22 cellular contexts compared by ENCODE assay signal in genomic region chr5:6850033-6850432, GRCh38.
DNase-seq lines count a peak whose midpoint lies in the region; ATAC-seq and TF ChIP-seq lines count a peak whose summit lies in the region.
"Had no signal": no experiment of that assay in that cellular context is flagged by ENCODE, and none has a peak within 500 bp of the region (broad histone marks: within the 10 kb centered on the region; RNA-seq: fewer than 3 reads in every experiment).

No MANE protein-coding gene starts in this region.

- no peak for TF ChIP-seq POLR2A in NB4 (IDR thresholded peaks at IDR 0.05; ENCODE audit: extremely low read depth, insufficient read length)

- H4K5ac ChIP-seq in H9 (ENCODE audit: insufficient read length, low read depth, low read length), result no peak overlapping the region

- H2BK120ac ChIP-seq in H9 (ENCODE audit: low read depth, low read length, poor library complexity, severe bottlenecking), result no peak overlapping the region

- no peak overlapping the region for H3T11ph ChIP-seq in H9 (ENCODE audit: low read length)

- no peak overlapping the region for H3K14ac ChIP-seq in H9 (ENCODE audit: insufficient read depth, low read length)

- peaks cover 29% of the 10 kb centered on the region for H3K9me3 ChIP-seq in H9 (ENCODE audit: control insufficient read depth, low read depth, low read length)
- H3K9me3 ChIP-seq: SK-N-SH had no signal

- H3K4me1 ChIP-seq in H9 (ENCODE audit: insufficient read depth, low read length), result no peaks in the 10 kb centered on the region

- no peak overlapping the region for H2AFZ ChIP-seq in H9 (ENCODE audit: low read length)
- H2AFZ ChIP-seq: GM23248 had no signal

- no peak overlapping the region for H3K4me3 Mint-ChIP-seq in activated CD8-positive, alpha-beta T cell treated with anti-CD3 and anti-CD28 coated beads for 36 hours
- H3K4me3 Mint-ChIP-seq in activated CD8-positive, alpha-beta T cell treated with anti-CD3 and anti-CD28 coated beads, Interleukin-2, amount 10 ng/mL, durations not matched to agents 7 days and 5 days, result no peak overlapping the region
- H3K4me3 Mint-ChIP-seq in H9, result no peak overlapping the region
- no peak overlapping the region for H3K4me3 Mint-ChIP-seq in osteocyte (ENCODE audit: unreplicated experiment)
- H3K4me3 Mint-ChIP-seq: CD4-positive, alpha-beta memory T cell; HFFc6 had no signal

- H3K36me3 Mint-ChIP-seq in activated CD8-positive, alpha-beta T cell treated with anti-CD3 and anti-CD28 coated beads for 36 hours (ENCODE audit: low read depth), result no peaks in the 10 kb centered on the region
- no peaks in the 10 kb centered on the region for H3K36me3 Mint-ChIP-seq in activated CD8-positive, alpha-beta T cell treated with anti-CD3 and anti-CD28 coated beads, Interleukin-2, amount 10 ng/mL, durations not matched to agents 7 days and 5 days (ENCODE audit: low read depth)
- H3K36me3 Mint-ChIP-seq in H9 (ENCODE audit: insufficient read depth in 1 of 3, low read depth in 3 of 3) (peaks cover 9 to 33% (median 18%) of the 10 kb centered on the region in 3 experiments), osteocyte (ENCODE audit: unreplicated experiment) (no peaks in the 10 kb centered on the region)

- H3K4me1 Mint-ChIP-seq in activated CD8-positive, alpha-beta T cell treated with anti-CD3 and anti-CD28 coated beads for 36 hours (ENCODE audit: low read depth), result peaks cover 9% of the 10 kb centered on the region
- peaks cover 5% of the 10 kb centered on the region for H3K4me1 Mint-ChIP-seq in activated CD8-positive, alpha-beta T cell treated with anti-CD3 and anti-CD28 coated beads, Interleukin-2, amount 10 ng/mL, durations not matched to agents 7 days and 5 days (ENCODE audit: low read depth)
- H3K4me1 Mint-ChIP-seq in H9 (peaks cover 12 to 17% of the 10 kb centered on the region in 2 experiments), osteocyte (ENCODE audit: unreplicated experiment) (no peaks in the 10 kb centered on the region)

- H3K23ac ChIP-seq in H9 (ENCODE audit: insufficient read length, low read depth, low read length), result no peak overlapping the region

- H4K91ac ChIP-seq in H9 (ENCODE audit: insufficient read length, low read depth, low read length), result no peak overlapping the region

- H3K27ac Mint-ChIP-seq in activated CD8-positive, alpha-beta T cell treated with anti-CD3 and anti-CD28 coated beads for 36 hours, result no peak overlapping the region
- H3K27ac Mint-ChIP-seq in activated CD8-positive, alpha-beta T cell treated with anti-CD3 and anti-CD28 coated beads, Interleukin-2, amount 10 ng/mL, durations not matched to agents 7 days and 5 days, result no peak overlapping the region
- H3K27ac Mint-ChIP-seq in H9 (no peak overlapping the region), osteocyte (ENCODE audit: unreplicated experiment) (no peak overlapping the region)
- H3K27ac Mint-ChIP-seq: CD4-positive, alpha-beta memory T cell; HFFc6 had no signal

- no peak overlapping the region for H2BK20ac ChIP-seq in H9 (ENCODE audit: low read depth, low read length, poor library complexity, severe bottlenecking)

- no peak overlapping the region for H3K4ac ChIP-seq in H9 (ENCODE audit: low read depth, low read length)

- H2BK12ac ChIP-seq in H9 (ENCODE audit: insufficient read length, low read depth, low read length), result no peak overlapping the region

- no peak for TF ChIP-seq CTCF in activated CD8-positive, alpha-beta T cell treated with anti-CD3 and anti-CD28 coated beads for 36 hours (IDR thresholded peaks at IDR 0.05)
- TF ChIP-seq CTCF in H9 (conservative IDR thresholded peaks at IDR 0.05) (no peak), NB4 (IDR thresholded peaks at IDR 0.05; ENCODE audit: low read depth, low read length) (no peak), osteocyte (IDR thresholded peaks at IDR 0.05) (no peak)

- ATAC-seq in activated CD8-positive, alpha-beta T cell treated with anti-CD3 and anti-CD28 coated beads for 36 hours, result no peak
- no peak for ATAC-seq in activated CD8-positive, alpha-beta T cell treated with anti-CD3 and anti-CD28 coated beads, Interleukin-2, amount 10 ng/mL, durations not matched to agents 7 days and 5 days
- no peak for ATAC-seq in HG02798 (IDR thresholded peaks at IDR 0.05; ENCODE audit: poor library complexity, unreplicated experiment)

- H3K79me1 ChIP-seq in H9 (ENCODE audit: insufficient read depth, low read depth, low read length, poor library complexity, severe bottlenecking), result no peaks in the 10 kb centered on the region

- no peak overlapping the region for H4K8ac ChIP-seq in H9 (replicated peaks; ENCODE audit: insufficient read length, low read depth, low read length)

- H3K27me3 ChIP-seq in H9 (ENCODE audit: insufficient read depth, low read length), result no peaks in the 10 kb centered on the region

- CTCF ChIA-PET in activated CD8-positive, alpha-beta T cell treated with anti-CD3 and anti-CD28 coated beads for 36 hours (lab: Charles Lee), result no interaction called here
- CTCF ChIA-PET in activated CD8-positive, alpha-beta T cell treated with anti-CD3 and anti-CD28 coated beads, Interleukin-2, amount 10 ng/mL, durations not matched to agents 7 days and 5 days (lab: Charles Lee), result no interaction called here

- H3K27me3 Mint-ChIP-seq in activated CD8-positive, alpha-beta T cell treated with anti-CD3 and anti-CD28 coated beads for 36 hours, result no peaks in the 10 kb centered on the region
- H3K27me3 Mint-ChIP-seq in activated CD8-positive, alpha-beta T cell treated with anti-CD3 and anti-CD28 coated beads, Interleukin-2, amount 10 ng/mL, durations not matched to agents 7 days and 5 days (ENCODE audit: low read depth), result no peaks in the 10 kb centered on the region
- H3K27me3 Mint-ChIP-seq in H9 (ENCODE audit: low read depth) (peaks cover 8% of the 10 kb centered on the region), osteocyte (ENCODE audit: unreplicated experiment) (no peaks in the 10 kb centered on the region)

- POLR2A ChIA-PET in activated CD8-positive, alpha-beta T cell treated with anti-CD3 and anti-CD28 coated beads for 36 hours (lab: Charles Lee), result no interaction called here
- POLR2A ChIA-PET in activated CD8-positive, alpha-beta T cell treated with anti-CD3 and anti-CD28 coated beads, Interleukin-2, amount 10 ng/mL, durations not matched to agents 7 days and 5 days (lab: Charles Lee), result no interaction called here

- H3K23me2 ChIP-seq in H9 (ENCODE audit: insufficient read length, low read depth, low read length, poor library complexity, severe bottlenecking), result no peaks in the 10 kb centered on the region

- H4K20me1 ChIP-seq in H9 (ENCODE audit: control insufficient read depth, insufficient read depth, insufficient read length), result no peaks in the 10 kb centered on the region

- no CpG with 5 or more reads among the region's 6 CpGs for WGBS in H9 (ENCODE audit: extremely low coverage, insufficient read length, low lambda C conversion rate)

- H3K4me3 ChIP-seq in NB4 (ENCODE audit: low read depth, low read length), result no peak overlapping the region
- H3K4me3 ChIP-seq: GM23248 had no signal

- H3K56ac ChIP-seq in H9 (ENCODE audit: insufficient read length, low read depth, low read length), result no peak overlapping the region

- peak; percentile 31 for DNase-seq in activated CD8-positive, alpha-beta T cell treated with anti-CD3 and anti-CD28 coated beads for 36 hours
- DNase-seq in activated CD8-positive, alpha-beta T cell treated with anti-CD3 and anti-CD28 coated beads, Interleukin-2, amount 10 ng/mL, durations not matched to agents 7 days and 5 days, result no peak
- DNase-seq in H9 (peak; percentile 2), NB4 (ENCODE audit: low read depth) (peak; percentile 14), osteocyte (ENCODE audit: extremely low spot score, unreplicated experiment) (peak; percentile 68), GM03348 (ENCODE audit: low spot score) (no peak)
- DNase-seq: C1 segment of cervical spinal cord, COR-L47, H7, HFFc6, KBM-7, MV-4-11, NCI-H1105 treated with DMSO at 0.1 percent for 48 hours, NCI-H2029, NCI-H446, NCI-H524 treated with DMSO at 0.1 percent for 48 hours, NCI-H774, OCI-M1, SK-N-SH had no signal

- no peak overlapping the region for H3K27ac ChIP-seq in H9 (ENCODE audit: insufficient read length, low read depth, low read length)
- H3K27ac ChIP-seq: GM23248 had no signal

- no peak overlapping the region for H3K18ac ChIP-seq in H9 (ENCODE audit: insufficient read length, low read depth, low read length)

- no peak overlapping the region for H2BK15ac ChIP-seq in H9 (ENCODE audit: low read depth, low read length)

- H3K4me2 ChIP-seq in H9 (ENCODE audit: insufficient read depth, insufficient read length, low read length), result no peak overlapping the region
- H3K4me2 ChIP-seq: SK-N-SH had no signal

- intact Hi-C loops in activated CD8-positive, alpha-beta T cell treated with anti-CD3 and anti-CD28 coated beads for 36 hours (cut with micrococcal nuclease), result no loop called here

- no peaks in the 10 kb centered on the region for H3K79me2 ChIP-seq in H9 (ENCODE audit: insufficient read depth, low read length)

- no peak overlapping the region for H3K9ac ChIP-seq in H9 (ENCODE audit: extremely low read depth, insufficient read length, low read length)
- H3K9ac ChIP-seq: GM23248, SK-N-SH had no signal

- H2BK5ac ChIP-seq in H9 (ENCODE audit: insufficient read length, low read length), result no peak overlapping the region

- peaks cover 7% of the 10 kb centered on the region for H3K9me3 Mint-ChIP-seq in activated CD8-positive, alpha-beta T cell treated with anti-CD3 and anti-CD28 coated beads for 36 hours
- peaks cover 8% of the 10 kb centered on the region for H3K9me3 Mint-ChIP-seq in activated CD8-positive, alpha-beta T cell treated with anti-CD3 and anti-CD28 coated beads, Interleukin-2, amount 10 ng/mL, durations not matched to agents 7 days and 5 days (ENCODE audit: insufficient read depth)
- H3K9me3 Mint-ChIP-seq in H9, result peaks cover 30 to 35% of the 10 kb centered on the region in 2 experiments
- H3K9me3 Mint-ChIP-seq in osteocyte (ENCODE audit: unreplicated experiment), result peaks cover 28% of the 10 kb centered on the region

- no peak overlapping the region for H2AK5ac ChIP-seq in H9 (ENCODE audit: insufficient read length, low read length)

Comparison
In these comparisons a context has a peak if more than half of its experiments do, and no peak if none do; other contexts are left out.
1. DNase-seq: peak in activated CD8-positive, alpha-beta T cell treated with anti-CD3 and anti-CD28 coated beads for 36 hours (single experiment), H9 (single experiment), NB4 (single experiment) and osteocyte (single experiment); none in activated CD8-positive, alpha-beta T cell treated with anti-CD3 and anti-CD28 coated beads, Interleukin-2, amount 10 ng/mL, durations not matched to agents 7 days and 5 days (single experiment) and GM03348 (single experiment).